ENCODE assay signal across 13 cellular contexts in genomic region chr6:21200056-21200870, GRCh38.
A peak's percentile ranks its signal among the peaks of the same experiment; 100 is the strongest.
DNase-seq lines count a peak whose midpoint lies in the region; ATAC-seq and TF ChIP-seq lines count a peak whose summit lies in the region.
"Had no signal": no experiment of that assay in that cellular context is flagged by ENCODE, and none has a peak within 500 bp of the region (broad histone marks: within the 10 kb centered on the region; RNA-seq: fewer than 3 reads in every experiment).

No MANE protein-coding gene starts in this region.

- no peak overlapping the region for H3K4me3 ChIP-seq in mammary epithelial cell (replicated peaks in 1 of 3; ENCODE audit: insufficient read depth in 1 of 3, low read depth in 2 of 3, low read length in 3 of 3)
- H3K4me3 ChIP-seq: esophagus muscularis mucosa, prostate gland had no signal

- H3K27me3 Mint-ChIP-seq in MCF 10A (ENCODE audit: insufficient read depth, unreplicated experiment), result no peaks in the 10 kb centered on the region
- no peaks in the 10 kb centered on the region for H3K27me3 Mint-ChIP-seq in endothelial cell (ENCODE audit: unreplicated experiment)
- H3K27me3 Mint-ChIP-seq in stimulated activated memory B cell treated with anti-CD40 and anti-IgM and Interleukin-4, amounts not matched to agents 10 μg/mL and 1 μg/mL and 100 μg/mL, for 72 hours, result no peaks in the 10 kb centered on the region
- no peaks in the 10 kb centered on the region for H3K27me3 Mint-ChIP-seq in T-cell
- H3K27me3 Mint-ChIP-seq: memory B cell had no signal

- CTCF ChIA-PET in mammary epithelial cell (lab: Charles Lee; ENCODE audit: low non-redundant PET) (no interaction called here), MCF 10A (lab: Yijun Ruan, JAX) (interaction anchor here (0.6 kb wide), 1 partner anchor 665 kb away, joined by 4 read pairs; no protein-coding TSS in a partner anchor), T-cell (lab: Charles Lee) (interaction anchor here in 1 of 2 donors (0.7 kb wide), 1 partner anchor 1435 kb away, joined by 3 read pairs; no protein-coding TSS in a partner anchor)

- H2AFZ ChIP-seq in mammary epithelial cell (ENCODE audit: low read depth, low read length), result peak overlapping the region; percentile 56

- H3K27ac ChIP-seq in mammary epithelial cell (ENCODE audit: insufficient read depth, low read depth, low read length), result no peak overlapping the region
- H3K27ac ChIP-seq: esophagus muscularis mucosa, prostate gland had no signal

- in situ Hi-C loops in mammary epithelial cell (cut with MboI; ENCODE audit: low sequenced_read_pairs in 2 of 2), result no loop called here

- 26% methylated on average over 7 of the region's 7 CpGs for WGBS in mammary epithelial cell (ENCODE audit: low coverage, missing lambda C conversion rate)

- TF ChIP-seq CTCF in mammary epithelial cell (conservative IDR thresholded peaks at IDR 0.05 in 1 of 2, IDR thresholded peaks at IDR 0.05 in 1 of 2; ENCODE audit: extremely low read depth in 1 of 2, insufficient read depth in 1 of 2, low read depth in 1 of 2, low read length in 2 of 2) (no peak), MCF 10A (IDR thresholded peaks at IDR 0.05; ENCODE audit: unreplicated experiment) (no peak), endothelial cell (IDR thresholded peaks at IDR 0.05; ENCODE audit: unreplicated experiment) (no peak)

- H3K4me3 Mint-ChIP-seq in MCF 10A (ENCODE audit: unreplicated experiment), result no peak overlapping the region
- no peak overlapping the region for H3K4me3 Mint-ChIP-seq in endothelial cell (ENCODE audit: unreplicated experiment)
- no peak overlapping the region for H3K4me3 Mint-ChIP-seq in stimulated activated memory B cell treated with anti-CD40 and anti-IgM and Interleukin-4, amounts not matched to agents 10 μg/mL and 1 μg/mL and 100 μg/mL, for 72 hours
- H3K4me3 Mint-ChIP-seq in T-cell, result no peak overlapping the region
- H3K4me3 Mint-ChIP-seq: activated naive CD4-positive, alpha-beta T cell treated with anti-CD3 and anti-CD28 coated beads for 36 hours; memory B cell had no signal

- H4K20me1 ChIP-seq in mammary epithelial cell (ENCODE audit: insufficient read depth, low read length), result no peaks in the 10 kb centered on the region

- POLR2A ChIA-PET in MCF 10A (lab: Yijun Ruan, JAX) (interaction anchor here (0.6 kb wide), 1 partner anchor 30 kb away, joined by 3 read pairs; no protein-coding TSS in a partner anchor), T-cell (lab: Charles Lee) (no interaction called here)

- H3K4me2 ChIP-seq in mammary epithelial cell (ENCODE audit: insufficient read depth, low read depth, low read length), result no peak overlapping the region

- intact Hi-C loops in mammary epithelial cell (cut with micrococcal nuclease), result no loop called here
- intact Hi-C loops in MCF 10A (cut with micrococcal nuclease), result no loop called here
- intact Hi-C loops in posterior cingulate gyrus (cut with DNase I), result no loop called here

- H3K79me2 ChIP-seq in mammary epithelial cell (ENCODE audit: insufficient read depth, low read length), result no peaks in the 10 kb centered on the region

- H3K36me3 Mint-ChIP-seq in MCF 10A (ENCODE audit: insufficient read depth, unreplicated experiment), result peaks cover 2% of the 10 kb centered on the region
- H3K36me3 Mint-ChIP-seq in endothelial cell (ENCODE audit: low read depth, unreplicated experiment), result peaks cover 7% of the 10 kb centered on the region
- H3K36me3 Mint-ChIP-seq in stimulated activated memory B cell treated with anti-CD40 and anti-IgM and Interleukin-4, amounts not matched to agents 10 μg/mL and 1 μg/mL and 100 μg/mL, for 72 hours, result peaks cover 67% of the 10 kb centered on the region
- H3K36me3 Mint-ChIP-seq in T-cell, result peaks cover 75% of the 10 kb centered on the region

- H3K9me3 Mint-ChIP-seq in MCF 10A (ENCODE audit: unreplicated experiment) (no peaks in the 10 kb centered on the region), endothelial cell (ENCODE audit: unreplicated experiment) (no peaks in the 10 kb centered on the region), T-cell (peaks cover 0 to 12% (median 0%) of the 10 kb centered on the region in 3 donors)
- peaks cover 3% of the 10 kb centered on the region for H3K9me3 Mint-ChIP-seq in stimulated activated memory B cell treated with anti-CD40 and anti-IgM and Interleukin-4, amounts not matched to agents 10 μg/mL and 1 μg/mL and 100 μg/mL, for 72 hours

- H3K9ac ChIP-seq in mammary epithelial cell (ENCODE audit: insufficient read depth, low read length), result no peak overlapping the region

- H3K27me3 ChIP-seq in mammary epithelial cell (ENCODE audit: insufficient read depth, low read length), result no peaks in the 10 kb centered on the region
- H3K27me3 ChIP-seq: esophagus muscularis mucosa had no signal

- H3K27ac Mint-ChIP-seq in MCF 10A (ENCODE audit: low read depth, unreplicated experiment) (no peak overlapping the region), endothelial cell (ENCODE audit: unreplicated experiment) (peak overlapping the region; percentile 65), T-cell (no peak overlapping the region)
- H3K27ac Mint-ChIP-seq in stimulated activated memory B cell treated with anti-CD40 and anti-IgM and Interleukin-4, amounts not matched to agents 10 μg/mL and 1 μg/mL and 100 μg/mL, for 72 hours, result peak overlapping the region; percentile 65
- H3K27ac Mint-ChIP-seq: activated naive CD4-positive, alpha-beta T cell treated with anti-CD3 and anti-CD28 coated beads for 36 hours; memory B cell had no signal

- peaks cover 6% of the 10 kb centered on the region for H3K4me1 ChIP-seq in mammary epithelial cell (ENCODE audit: insufficient read depth, low read length)
- H3K4me1 ChIP-seq: prostate gland had no signal

- H3K4me1 Mint-ChIP-seq in MCF 10A (ENCODE audit: insufficient read depth, unreplicated experiment) (no peaks in the 10 kb centered on the region), endothelial cell (ENCODE audit: unreplicated experiment) (peaks cover 59% of the 10 kb centered on the region), T-cell (peaks cover 0 to 15% (median 13%) of the 10 kb centered on the region in 3 donors)
- peaks cover 40% of the 10 kb centered on the region for H3K4me1 Mint-ChIP-seq in stimulated activated memory B cell treated with anti-CD40 and anti-IgM and Interleukin-4, amounts not matched to agents 10 μg/mL and 1 μg/mL and 100 μg/mL, for 72 hours

- DNase-seq in mammary epithelial cell (no peak), MCF 10A (ENCODE audit: unreplicated experiment) (no peak), NCI-H2029 (lab: John Stamatoyannopoulos, UW) (peak; percentile 26), endothelial cell (ENCODE audit: low spot score) (peak; percentile 28), T-cell (no peak), Ammon's horn (ENCODE audit: low spot score) (no peak), posterior cingulate gyrus (no peak)
- DNase-seq: activated naive CD4-positive, alpha-beta T cell treated with anti-CD3 and anti-CD28 coated beads for 36 hours; central memory CD4-positive, alpha-beta T cell had no signal

- dilution Hi-C loops in mammary epithelial cell (cut with HindIII; ENCODE audit: low sequenced_read_pairs), result no loop called here

- H3K36me3 ChIP-seq in mammary epithelial cell (ENCODE audit: insufficient read depth, low read length), result no peaks in the 10 kb centered on the region
- H3K36me3 ChIP-seq: esophagus muscularis mucosa, prostate gland had no signal

- no peak for ATAC-seq in stimulated activated memory B cell treated with anti-CD40 and anti-IgM and Interleukin-4, amounts not matched to agents 10 μg/mL and 1 μg/mL and 100 μg/mL, for 72 hours
- ATAC-seq in T-cell (replicated peaks in 1 of 4), result no peak

- H3K9me3 ChIP-seq in mammary epithelial cell (replicated peaks; ENCODE audit: insufficient read depth, low read length), result no peaks in the 10 kb centered on the region
- H3K9me3 ChIP-seq: esophagus muscularis mucosa, prostate gland had no signal

- BruUV-seq in mammary epithelial cell (replicated peaks; lab: Mats Ljungman, UMichigan), result no TSS peak
- BruUV-seq in MCF 10A (replicated peaks; lab: Mats Ljungman, UMichigan), result no TSS peak

Comparison
In these comparisons a context has a peak if more than half of its experiments do, and no peak if none do; other contexts are left out.
1. DNase-seq: peak in NCI-H2029 (single experiment) and endothelial cell (single experiment); none in mammary epithelial cell (single experiment), MCF 10A (single experiment), T-cell (0 of 34), Ammon's horn (single experiment) and posterior cingulate gyrus (0 of 10).
2. H3K27ac Mint-ChIP-seq: peak in endothelial cell (single experiment) and stimulated activated memory B cell treated with anti-CD40 and anti-IgM and Interleukin-4, amounts not matched to agents 10 μg/mL and 1 μg/mL and 100 μg/mL, for 72 hours (single experiment); none in MCF 10A (single experiment) and T-cell (0 of 2).